Comparison of ENCODE assay signal across 8 cellular contexts in the genomic region with DNA sequence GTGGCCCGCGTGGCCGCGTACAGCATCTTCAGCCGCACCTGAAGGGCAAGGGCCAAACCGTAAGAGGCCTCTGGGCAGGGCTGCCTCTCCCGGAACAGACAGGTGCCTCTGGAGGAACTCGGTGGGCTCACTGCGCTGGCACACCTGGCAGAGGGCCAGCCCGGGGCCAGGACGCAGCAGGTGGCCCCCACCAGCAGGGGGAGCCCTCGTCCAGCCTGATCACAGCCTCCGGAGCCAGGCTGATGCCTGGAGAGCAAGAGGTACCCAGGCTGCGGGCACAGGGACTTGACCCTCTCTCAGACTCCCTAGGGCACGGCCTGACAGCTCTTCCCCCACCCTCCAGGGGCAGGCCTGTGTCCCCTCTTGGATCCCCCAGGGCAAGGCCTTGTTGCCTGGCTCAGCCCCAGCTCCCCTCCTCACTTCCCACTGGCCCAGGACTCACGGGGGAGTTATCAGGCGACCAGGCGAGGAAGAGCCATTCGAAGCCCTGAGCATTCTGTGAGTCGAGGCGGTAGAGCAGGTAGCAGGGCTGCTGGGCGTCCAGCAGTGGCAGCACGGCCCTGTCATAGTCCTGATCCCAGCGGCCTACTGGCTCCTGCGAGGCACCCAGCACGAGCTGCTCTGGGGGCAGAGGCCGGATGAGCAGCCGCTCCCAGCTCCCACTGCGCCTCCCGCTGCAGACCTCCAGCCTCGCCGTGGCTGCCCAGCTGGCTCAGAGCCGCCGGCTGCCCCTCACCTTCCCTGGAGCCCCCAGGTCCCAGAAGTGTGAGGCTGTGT. TPM values are rescaled to one million over a fixed set of nuclear protein-coding genes. Genes with fewer than 3 reads are reported as not detected.
DNase-seq lines count a peak whose midpoint lies in the region; TF ChIP-seq lines count a peak whose summit lies in the region.

No MANE protein-coding gene starts in this region.

- H3K36me3 ChIP-seq in GM06990 (ENCODE audit: control insufficient read depth, insufficient read depth, low read length) (peaks cover 44% of the 10 kb centered on the region), adrenal gland (replicated peaks in 1 of 2) (peaks cover 0 to 55% of the 10 kb centered on the region in 2 donors)

- H3K27me3 ChIP-seq in GM06990 (replicated peaks; ENCODE audit: control insufficient read depth, insufficient read depth, low read length): no peaks in the 10 kb centered on the region
- no peaks in the 10 kb centered on the region for H3K27me3 ChIP-seq in adrenal gland

- TF ChIP-seq CTCF in GM06990 (IDR thresholded peaks at IDR 0.05; ENCODE audit: insufficient read depth, low read length, poor library complexity, severe bottlenecking) (peak; percentile 97), adrenal gland (IDR thresholded peaks at IDR 0.05) (peak; percentile 84 to 94 (median 87))

- 69 to 75% (median 70%) methylated on average over 9 to 34 of the region's 34 CpGs for WGBS in adrenal gland, 4 donors

- DNase-seq in GM06990 (ENCODE audit: extremely low read depth, insufficient read length): peak; percentile 70
- DNase-seq in T-helper 22 cell (ENCODE audit: low read depth): peak; percentile 67
- DNase-seq in adrenal gland: peak; percentile 76 to 89 (median 80)
- peak; percentile 81 for DNase-seq in iPS-NIHi7 (ENCODE audit: extremely low spot score)
- peak; percentile 82 for DNase-seq in stimulated activated CD4-positive, alpha-beta T cell treated with anti-CD3 and anti-CD28 coated beads, Interleukin-2, amount 100 ng/mL, for 4 hours (ENCODE audit: low read depth)
- no peak for DNase-seq in DMS79 treated with DMSO at 0.1 percent for 48 hours (lab: John Stamatoyannopoulos, UW)
- DNase-seq in NCI-H774 (lab: John Stamatoyannopoulos, UW): no peak

- peak; percentile 76 for TF ChIP-seq RAD21 in Ishikawa (IDR thresholded peaks at IDR 0.05; ENCODE audit: low read depth)

- H3K4me3 ChIP-seq in GM06990 (replicated peaks; ENCODE audit: low read depth, low read length) (no peak overlapping the region), adrenal gland (no peak overlapping the region)

- H3K4me1 ChIP-seq in adrenal gland (replicated peaks in 1 of 2): peaks cover 6 to 7% of the 10 kb centered on the region in 2 donors

- no peaks in the 10 kb centered on the region for H3K9me3 ChIP-seq in adrenal gland (replicated peaks in 1 of 3)

- no peak overlapping the region for H3K27ac ChIP-seq in adrenal gland

- no peak for TF ChIP-seq POLR2A in adrenal gland (IDR thresholded peaks at IDR 0.05)

- intact Hi-C loops in adrenal gland (cut with DNase I): loop anchor here in 1 of 2 donors (5.0 kb wide), 1 partner anchor 111 kb away; no protein-coding TSS in a partner anchor

- TF ChIP-seq EP300 in Ishikawa (IDR thresholded peaks at IDR 0.05; ENCODE audit: borderline replicate concordance): no peak

TF ChIP-seq in Ishikawa, 13 proteins besides CTCF, POLR2A, EP300 and RAD21:
- TF ChIP-seq NFIC (IDR thresholded peaks at IDR 0.05) (peak; percentile 93), CREB1 (IDR thresholded peaks at IDR 0.05; ENCODE audit: low read depth) (no peak), FOXM1 (IDR thresholded peaks at IDR 0.05; ENCODE audit: borderline replicate concordance, low read depth) (no peak), EGR1 (IDR thresholded peaks at IDR 0.05) (no peak), TCF12 (IDR thresholded peaks at IDR 0.05; ENCODE audit: low read depth) (peak; percentile 37; the same call in 1 of the 2 replicates), TAF1 (IDR thresholded peaks at IDR 0.05; ENCODE audit: low read depth) (no peak), ZBTB7A (IDR thresholded peaks at IDR 0.05; ENCODE audit: low read depth) (0 out of 2 replicates have a peak, but pooled peaks have one; percentile 37), TEAD4 (IDR thresholded peaks at IDR 0.05) (no peak)
- TF ChIP-seq, protein P1, sequence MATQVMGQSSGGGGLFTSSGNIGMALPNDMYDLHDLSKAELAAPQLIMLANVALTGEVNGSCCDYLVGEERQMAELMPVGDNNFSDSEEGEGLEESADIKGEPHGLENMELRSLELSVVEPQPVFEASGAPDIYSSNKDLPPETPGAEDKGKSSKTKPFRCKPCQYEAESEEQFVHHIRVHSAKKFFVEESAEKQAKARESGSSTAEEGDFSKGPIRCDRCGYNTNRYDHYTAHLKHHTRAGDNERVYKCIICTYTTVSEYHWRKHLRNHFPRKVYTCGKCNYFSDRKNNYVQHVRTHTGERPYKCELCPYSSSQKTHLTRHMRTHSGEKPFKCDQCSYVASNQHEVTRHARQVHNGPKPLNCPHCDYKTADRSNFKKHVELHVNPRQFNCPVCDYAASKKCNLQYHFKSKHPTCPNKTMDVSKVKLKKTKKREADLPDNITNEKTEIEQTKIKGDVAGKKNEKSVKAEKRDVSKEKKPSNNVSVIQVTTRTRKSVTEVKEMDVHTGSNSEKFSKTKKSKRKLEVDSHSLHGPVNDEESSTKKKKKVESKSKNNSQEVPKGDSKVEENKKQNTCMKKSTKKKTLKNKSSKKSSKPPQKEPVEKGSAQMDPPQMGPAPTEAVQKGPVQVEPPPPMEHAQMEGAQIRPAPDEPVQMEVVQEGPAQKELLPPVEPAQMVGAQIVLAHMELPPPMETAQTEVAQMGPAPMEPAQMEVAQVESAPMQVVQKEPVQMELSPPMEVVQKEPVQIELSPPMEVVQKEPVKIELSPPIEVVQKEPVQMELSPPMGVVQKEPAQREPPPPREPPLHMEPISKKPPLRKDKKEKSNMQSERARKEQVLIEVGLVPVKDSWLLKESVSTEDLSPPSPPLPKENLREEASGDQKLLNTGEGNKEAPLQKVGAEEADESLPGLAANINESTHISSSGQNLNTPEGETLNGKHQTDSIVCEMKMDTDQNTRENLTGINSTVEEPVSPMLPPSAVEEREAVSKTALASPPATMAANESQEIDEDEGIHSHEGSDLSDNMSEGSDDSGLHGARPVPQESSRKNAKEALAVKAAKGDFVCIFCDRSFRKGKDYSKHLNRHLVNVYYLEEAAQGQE (IDR thresholded peaks at IDR 0.05; ENCODE audit: low read depth): no peak
- TF ChIP-seq, protein P2, sequence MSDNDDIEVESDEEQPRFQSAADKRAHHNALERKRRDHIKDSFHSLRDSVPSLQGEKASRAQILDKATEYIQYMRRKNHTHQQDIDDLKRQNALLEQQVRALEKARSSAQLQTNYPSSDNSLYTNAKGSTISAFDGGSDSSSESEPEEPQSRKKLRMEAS (IDR thresholded peaks at IDR 0.05): 0 out of 2 replicates have a peak, but pooled peaks have one; percentile 19

RNA-seq across cellular contexts. Expression of a gene that starts 6.2 kb away (rescaled TPM):
- under 1 TPM in 4 of 8 donors, not detected in 4; under 0.01 to 0.61 (median 0.17) TPM for total RNA-seq in adrenal gland
- under 1 TPM in 2 of 3 donors, not detected in 1; 0.34 to 0.56 TPM for polyA plus RNA-seq in adrenal gland

RNA-seq across cellular contexts. Expression of a gene that starts 7.3 kb away (rescaled TPM):
- total RNA-seq in adrenal gland: 10 to 100 TPM; 31.7 to 95.6 (median 59.4) TPM
- polyA plus RNA-seq in adrenal gland: 10 to 100 TPM; 13.6 to 28.2 (median 26.1) TPM

RNA-seq across cellular contexts. Expression of a gene that starts 13.9 kb away (rescaled TPM):
- 10 to 100 TPM; 10.5 to 28.0 (median 22.1) TPM for total RNA-seq in adrenal gland
- polyA plus RNA-seq in adrenal gland: 10 to 100 TPM in 2 of 3 donors, 1 to 10 TPM in 1; 9.1 to 29.8 (median 23.1) TPM

RNA-seq across cellular contexts. Expression of a gene that starts 33.7 kb away (rescaled TPM):
- 1,000 to 10,000 TPM in 1 of 8 donors, 100 to 1,000 TPM in 7; 233 to 3,700 (median 694) TPM for total RNA-seq in adrenal gland
- 100 to 1,000 TPM in 2 of 3 donors, 10 to 100 TPM in 1; 64.9 to 849 (median 387) TPM for polyA plus RNA-seq in adrenal gland

RNA-seq across cellular contexts. Expression of a gene that starts 46.8 kb away (rescaled TPM):
- total RNA-seq in adrenal gland: 10 to 100 TPM; 44.6 to 84.0 (median 59.9) TPM
- polyA plus RNA-seq in adrenal gland: 10 to 100 TPM; 23.8 to 74.2 (median 24.6) TPM

Comparison
In these comparisons a context has a peak if more than half of its experiments do, and no peak if none do; other contexts are left out.
1. DNase-seq: peak in GM06990 (single experiment), T-helper 22 cell (single experiment), adrenal gland (7 of 7), iPS-NIHi7 (single experiment) and stimulated activated CD4-positive, alpha-beta T cell treated with anti-CD3 and anti-CD28 coated beads, Interleukin-2, amount 100 ng/mL, for 4 hours (single experiment); none in DMS79 treated with DMSO at 0.1 percent for 48 hours (single experiment) and NCI-H774 (single experiment).